ENCODE assay signal across 22 cellular contexts in genomic region chr5:55869847-55870246, GRCh38. TPM values are rescaled to one million over a fixed set of nuclear protein-coding genes. Genes with fewer than 3 reads are reported as not detected.
"Had no signal": no experiment of that assay in that cellular context is flagged by ENCODE, and none has a peak within 500 bp of the region (broad histone marks: within the 10 kb centered on the region; RNA-seq: fewer than 3 reads in every experiment).

No MANE protein-coding gene starts in this region.

- H3K27me3 Mint-ChIP-seq: naive thymus-derived CD8-positive, alpha-beta T cell; type B pancreatic cell had no signal

- H3K36me3 ChIP-seq: neutrophil, sigmoid colon, suprapubic skin, thyroid gland had no signal

- H3K27ac ChIP-seq: neutrophil, sigmoid colon, suprapubic skin, thyroid gland had no signal

- H3K36me3 Mint-ChIP-seq: naive thymus-derived CD8-positive, alpha-beta T cell; type B pancreatic cell had no signal

- H3K79me2 ChIP-seq: hepatocyte had no signal

- H3K9me3 ChIP-seq: mucosa of descending colon, neutrophil, sigmoid colon, suprapubic skin, thyroid gland had no signal

- H3K27ac Mint-ChIP-seq: naive thymus-derived CD8-positive, alpha-beta T cell; type B pancreatic cell had no signal

- FAIRE-seq: endometrium, urothelium cell line had no signal

- H3K4me2 ChIP-seq: hepatocyte had no signal

- H3K27me3 ChIP-seq: foreskin keratinocyte, hepatocyte, neutrophil, sigmoid colon, suprapubic skin, thyroid gland had no signal

- H3K4me3 Mint-ChIP-seq: naive thymus-derived CD8-positive, alpha-beta T cell; type B pancreatic cell had no signal

- H2AFZ ChIP-seq: hepatocyte had no signal

- H3K9me3 Mint-ChIP-seq: naive thymus-derived CD8-positive, alpha-beta T cell; type B pancreatic cell had no signal

- H3K4me3 ChIP-seq: hepatocyte, mucosa of descending colon, sigmoid colon, skin epidermis, suprapubic skin, thyroid gland had no signal

- ATAC-seq: foreskin keratinocyte; left colon; mucosa of descending colon; naive thymus-derived CD8-positive, alpha-beta T cell had no signal

- H3K4me1 ChIP-seq: suprapubic skin, thyroid gland had no signal

- DNase-seq: cortex of kidney; effector memory CD4-positive, alpha-beta T cell; foreskin keratinocyte; head of caudate nucleus; left colon; mucosa of descending colon; naive thymus-derived CD8-positive, alpha-beta T cell; sigmoid colon; stimulated activated CD4-positive, alpha-beta T cell treated with anti-CD3 and anti-CD28 coated beads, Interleukin-12 subunit alpha, Interleukin-12 subunit beta, amount 100 ng/mL, for 4 hours; stimulated activated naive CD4-positive, alpha-beta T cell; thyroid gland had no signal

RNA-seq across cellular contexts. Expression of gene IL31RA, which starts 18.7 kb away (rescaled TPM):
- total RNA-seq: left colon; liver; lung microvascular endothelial cell; mesenteric fat pad; naive thymus-derived CD8-positive, alpha-beta T cell; thyroid gland had no signal
- polyA plus RNA-seq: liver; naive thymus-derived CD8-positive, alpha-beta T cell; neural cell had no signal
